In genomic region chr7:38353431-38353851, GRCh38 we compare ENCODE assay signal across 8 cellular contexts.
A peak's percentile ranks its signal among the peaks of the same experiment; 100 is the strongest.
DNase-seq lines count a peak whose midpoint lies in the region; ATAC-seq and TF ChIP-seq lines count a peak whose summit lies in the region.
"Not testable (repeated sequence)": the region's sequence is repeated elsewhere in the genome, so short reads cannot be mapped to it uniquely, and the experiment has no call there.

No MANE protein-coding gene starts in this region.

- CTCF ChIA-PET in T-cell (lab: Charles Lee), result interaction anchor here (0.8 to 2.8 kb wide), 11 partner anchors 8 to 245 kb away, joined by 3 to 28 read pairs (median 7); no protein-coding TSS in a partner anchor
- CTCF ChIA-PET in activated CD8-positive, alpha-beta T cell treated with anti-CD3 and anti-CD28 coated beads, Interleukin-2, amount 10 ng/mL, durations not matched to agents 7 days and 5 days (lab: Charles Lee), result interaction anchor here (0.9 to 3.2 kb wide), 10 partner anchors 8 to 245 kb away, joined by 3 to 40 read pairs (median 8); no protein-coding TSS in a partner anchor

- H3K4me3 ChIP-seq in HL-60 (replicated peaks; ENCODE audit: insufficient read depth, low read length), result not testable (repeated sequence)

- not testable (repeated sequence) for H3K9me3 Mint-ChIP-seq in T-cell; activated CD8-positive, alpha-beta T cell treated with anti-CD3 and anti-CD28 coated beads, Interleukin-2, amount 10 ng/mL, durations not matched to agents 7 days and 5 days (ENCODE audit: insufficient read depth); activated naive CD4-positive, alpha-beta T cell treated with anti-CD3 and anti-CD28 coated beads, Interleukin-2, amount 50 U/mL, for 72 hours

- TF ChIP-seq CTCF in HL-60 (IDR thresholded peaks at IDR 0.05; ENCODE audit: insufficient read depth, low read length), result not testable (repeated sequence)

- H3K4me3 Mint-ChIP-seq in T-cell, result peak overlapping the region; percentile 71 to 78 (median 75)
- peak overlapping the region; percentile 77 for H3K4me3 Mint-ChIP-seq in activated CD8-positive, alpha-beta T cell treated with anti-CD3 and anti-CD28 coated beads, Interleukin-2, amount 10 ng/mL, durations not matched to agents 7 days and 5 days

- H3K36me3 Mint-ChIP-seq in T-cell, result peaks cover 14% of the 10 kb centered on the region
- H3K36me3 Mint-ChIP-seq in activated CD8-positive, alpha-beta T cell treated with anti-CD3 and anti-CD28 coated beads, Interleukin-2, amount 10 ng/mL, durations not matched to agents 7 days and 5 days (ENCODE audit: low read depth), result peaks cover 50% of the 10 kb centered on the region
- peaks cover 4 to 17% of the 10 kb centered on the region in 2 donors for H3K36me3 Mint-ChIP-seq in activated naive CD4-positive, alpha-beta T cell treated with anti-CD3 and anti-CD28 coated beads, Interleukin-2, amount 50 U/mL, for 72 hours

- peak overlapping the region; percentile 46; the same call in 1 of the 2 replicates for H3K27ac ChIP-seq in HL-60 (replicated peaks)

- ATAC-seq in GM18909 (IDR thresholded peaks at IDR 0.05; ENCODE audit: poor library complexity, unreplicated experiment), result peak; percentile 46
- peak; percentile 46 for ATAC-seq in HG02678 (IDR thresholded peaks at IDR 0.05; ENCODE audit: unreplicated experiment)
- ATAC-seq in T-cell (replicated peaks in 1 of 4), result peak; percentile 61 to 70 (median 66)
- peak; percentile 59 for ATAC-seq in activated CD8-positive, alpha-beta T cell treated with anti-CD3 and anti-CD28 coated beads, Interleukin-2, amount 10 ng/mL, durations not matched to agents 7 days and 5 days
- peak; percentile 54 to 56 for ATAC-seq in activated naive CD4-positive, alpha-beta T cell treated with anti-CD3 and anti-CD28 coated beads, Interleukin-2, amount 50 U/mL, for 72 hours

- H3K27me3 Mint-ChIP-seq in T-cell; activated CD8-positive, alpha-beta T cell treated with anti-CD3 and anti-CD28 coated beads, Interleukin-2, amount 10 ng/mL, durations not matched to agents 7 days and 5 days (ENCODE audit: low read depth): not testable (repeated sequence)

- peak overlapping the region; percentile 95 to 98 for H3K27ac Mint-ChIP-seq in T-cell
- peak overlapping the region; percentile 88 for H3K27ac Mint-ChIP-seq in activated CD8-positive, alpha-beta T cell treated with anti-CD3 and anti-CD28 coated beads, Interleukin-2, amount 10 ng/mL, durations not matched to agents 7 days and 5 days
- H3K27ac Mint-ChIP-seq in activated naive CD4-positive, alpha-beta T cell treated with anti-CD3 and anti-CD28 coated beads, Interleukin-2, amount 50 U/mL, for 72 hours, result peak overlapping the region in 1 of 2 donors; percentile 91

- H3K4me1 Mint-ChIP-seq in T-cell, result peaks cover 69 to 78% (median 77%) of the 10 kb centered on the region in 3 donors
- H3K4me1 Mint-ChIP-seq in activated CD8-positive, alpha-beta T cell treated with anti-CD3 and anti-CD28 coated beads, Interleukin-2, amount 10 ng/mL, durations not matched to agents 7 days and 5 days (ENCODE audit: low read depth), result peaks cover 59% of the 10 kb centered on the region

- DNase-seq in CD1c-positive myeloid dendritic cell (ENCODE audit: extremely low spot score) (peak; percentile 57), HL-60 (ENCODE audit: low read depth in 1 of 2, low spot score in 1 of 2) (peak in 1 of 2 experiments; percentile 49), T-cell (peak in 2 of 34 experiments; percentile 26 to 44)
- peak; percentile 64 for DNase-seq in activated CD8-positive, alpha-beta T cell treated with anti-CD3 and anti-CD28 coated beads, Interleukin-2, amount 10 ng/mL, durations not matched to agents 7 days and 5 days
- DNase-seq in activated naive CD4-positive, alpha-beta T cell treated with anti-CD3 and anti-CD28 coated beads, Interleukin-2, amount 50 U/mL, for 72 hours (ENCODE audit: low spot score in 2 of 2), result not testable (repeated sequence)
- peak; percentile 53 for DNase-seq in stimulated activated CD4-positive, alpha-beta T cell treated with anti-CD3 and anti-CD28 coated beads, Interleukin-15, amount 100 ng/mL, for 24 hours

- POLR2A ChIA-PET in T-cell (lab: Charles Lee); activated CD8-positive, alpha-beta T cell treated with anti-CD3 and anti-CD28 coated beads, Interleukin-2, amount 10 ng/mL, durations not matched to agents 7 days and 5 days (lab: Charles Lee): not testable (repeated sequence)

- H3K27me3 ChIP-seq in HL-60 (ENCODE audit: insufficient read depth, poor library complexity, severe bottlenecking), result not testable (repeated sequence)
